In genomic region chr4:3074846-3075651, GRCh38 we compare ENCODE assay signal across 8 cellular contexts. TPM values are rescaled to one million over a fixed set of nuclear protein-coding genes. Genes with fewer than 3 reads are reported as not detected.
DNase-seq lines count a peak whose midpoint lies in the region; ATAC-seq lines count a peak whose summit lies in the region.

No MANE protein-coding gene starts in this region.

- H3K23ac ChIP-seq in mesenchymal stem cell (ENCODE audit: low read length in 2 of 2): peak overlapping the region in 1 of 2 experiments; percentile 57

- H3K36me3 ChIP-seq in mesenchymal stem cell (ENCODE audit: control insufficient read depth in 1 of 2, insufficient read depth in 2 of 2, low read depth in 1 of 2, low read length in 2 of 2): no peaks in the 10 kb centered on the region

- H3K14ac ChIP-seq in mesenchymal stem cell (ENCODE audit: low read length in 2 of 2): peak overlapping the region in 1 of 2 experiments; percentile 88

- peak overlapping the region; percentile 99 for H2AFZ ChIP-seq in mesenchymal stem cell (ENCODE audit: low read depth, low read length)

- peak; percentile 77 for DNase-seq in EH (ENCODE audit: low read depth)
- DNase-seq in NCI-H524 treated with DMSO at 0.1 percent for 48 hours (lab: John Stamatoyannopoulos, UW): peak; percentile 3
- DNase-seq in activated CD4-positive, alpha-beta T cell treated with anti-CD3 and anti-CD28 coated beads, Interleukin-2, amount 50 U/mL, for 4 hours: peak; percentile 47 to 51
- DNase-seq in effector CD4-positive, alpha-beta T cell: peak; percentile 30
- DNase-seq in mesenchymal stem cell: peak; percentile 92
- DNase-seq in stimulated activated CD8-positive, alpha-beta memory T cell treated with anti-CD3 and anti-CD28 coated beads, Interleukin-4, amount 100 ng/mL, for 24 hours (ENCODE audit: low read depth): peak; percentile 28

- peak overlapping the region; percentile 97 to 99 for H3K4me3 ChIP-seq in mesenchymal stem cell (ENCODE audit: insufficient read depth in 1 of 2, low read depth in 1 of 2, low read length in 2 of 2)

- H2BK5ac ChIP-seq in mesenchymal stem cell (ENCODE audit: low read depth, low read length, poor library complexity, severe bottlenecking): no peak overlapping the region

- WGBS in mesenchymal stem cell: under 1% methylated on average over 39 of the region's 60 CpGs

- H4K91ac ChIP-seq in mesenchymal stem cell (ENCODE audit: low read length): peak overlapping the region; percentile 70

- no peaks in the 10 kb centered on the region for H3K9me3 ChIP-seq in mesenchymal stem cell (ENCODE audit: control insufficient read depth, low read length)

- H2BK12ac ChIP-seq in mesenchymal stem cell (ENCODE audit: low read length in 2 of 2): peak overlapping the region in 1 of 2 experiments; percentile 38

- H3K9ac ChIP-seq in mesenchymal stem cell (ENCODE audit: low read length): peak overlapping the region; percentile 98

- H3K79me1 ChIP-seq in mesenchymal stem cell (replicated peaks; ENCODE audit: low read length, poor library complexity, severe bottlenecking): peaks cover 3% of the 10 kb centered on the region

- ATAC-seq in HG02981 (IDR thresholded peaks at IDR 0.05; ENCODE audit: unreplicated experiment): peak; percentile 1
- no peak for ATAC-seq in GM18502 (IDR thresholded peaks at IDR 0.05; ENCODE audit: poor library complexity, unreplicated experiment)

- no peak overlapping the region for H2BK120ac ChIP-seq in mesenchymal stem cell (ENCODE audit: low read depth, low read length)

- no peak overlapping the region for H2AK5ac ChIP-seq in mesenchymal stem cell (ENCODE audit: low read length, severe bottlenecking)

- H3K27me3 ChIP-seq in mesenchymal stem cell (ENCODE audit: control insufficient read depth in 1 of 2, insufficient read depth in 1 of 2, low read length in 2 of 2): no peaks in the 10 kb centered on the region

- H3K4me1 ChIP-seq in mesenchymal stem cell (ENCODE audit: control insufficient read depth, insufficient read depth, low read depth, low read length): peaks cover 8% of the 10 kb centered on the region

- peak overlapping the region; percentile 80 to 88 for H3K18ac ChIP-seq in mesenchymal stem cell (ENCODE audit: low read depth in 1 of 2, low read length in 2 of 2)

- peak overlapping the region; percentile 93 for H4K8ac ChIP-seq in mesenchymal stem cell (ENCODE audit: low read length)

- H2BK15ac ChIP-seq in mesenchymal stem cell (ENCODE audit: low read depth, poor library complexity, severe bottlenecking): peak overlapping the region; percentile 64

- H3K4ac ChIP-seq in mesenchymal stem cell (ENCODE audit: low read depth in 1 of 2, low read length in 2 of 2): peak overlapping the region in 1 of 2 experiments; percentile 89

- peak overlapping the region; percentile 93 for H3K27ac ChIP-seq in mesenchymal stem cell (ENCODE audit: low read length, poor library complexity, severe bottlenecking)

- H3K4me2 ChIP-seq in mesenchymal stem cell (ENCODE audit: low read length, poor library complexity, severe bottlenecking): peak overlapping the region; percentile 91

RNA-seq across cellular contexts. Expression of gene HTT, which starts 0.6 kb away (rescaled TPM):
- polyA plus RNA-seq in mesenchymal stem cell (2013, experiment 1 of 2): 16.8 TPM
- 13.9 TPM for polyA plus RNA-seq in mesenchymal stem cell (2013, experiment 2 of 2)

RNA-seq across cellular contexts. Expression of gene HTT-AS, which starts 0.7 kb away (rescaled TPM):
- not detected for polyA plus RNA-seq in mesenchymal stem cell (2013, experiment 1 of 2)
- polyA plus RNA-seq in mesenchymal stem cell (2013, experiment 2 of 2): not detected

Comparison
In these comparisons a context has a peak if more than half of its experiments do, and no peak if none do; other contexts are left out.
1. DNase-seq: peak in every context shown above with its lines; median percentile 92 in mesenchymal stem cell; 77 in EH; 49 in activated CD4-positive, alpha-beta T cell treated with anti-CD3 and anti-CD28 coated beads, Interleukin-2, amount 50 U/mL, for 4 hours; 30 in effector CD4-positive, alpha-beta T cell; 28 in stimulated activated CD8-positive, alpha-beta memory T cell treated with anti-CD3 and anti-CD28 coated beads, Interleukin-4, amount 100 ng/mL, for 24 hours; 3 in NCI-H524 treated with DMSO at 0.1 percent for 48 hours.